Comparison of ENCODE assay signal across 9 cellular contexts in genomic region chr4:186188107-186188506, GRCh38. TPM values are rescaled to one million over a fixed set of nuclear protein-coding genes. Genes with fewer than 3 reads are reported as not detected.
"Had no signal": no experiment of that assay in that cellular context is flagged by ENCODE, and none has a peak within 500 bp of the region (broad histone marks: within the 10 kb centered on the region; RNA-seq: fewer than 3 reads in every experiment).

No MANE protein-coding gene starts in this region.

- H3K27ac ChIP-seq: HL-60, KMS-11 had no signal

- H3K4me3 ChIP-seq: K562 had no signal

- DNase-seq: IMR-90, KBM-7, KG1 had no signal

- ATAC-seq: HepG2, K562 had no signal

RNA-seq across cellular contexts. Expression of gene KLKB1, which starts 39.2 kb away (rescaled TPM):
- total RNA-seq: HT-29, HT1080, IMR-90 had no signal
